Comparison of ENCODE assay signal across 19 cellular contexts in genomic region chr13:29785978-29786377, GRCh38.
"Had no signal": no experiment of that assay in that cellular context is flagged by ENCODE, and none has a peak within 500 bp of the region (broad histone marks: within the 10 kb centered on the region; RNA-seq: fewer than 3 reads in every experiment).

No MANE protein-coding gene starts in this region.

- H3K4me1 Mint-ChIP-seq: nephron had no signal

- H3K27ac ChIP-seq: ascending aorta, gastrocnemius medialis, heart right ventricle, left ventricle myocardium inferior, tibial nerve had no signal

- H3K9me3 Mint-ChIP-seq: activated CD4-positive, alpha-beta T cell treated with anti-CD3 and anti-CD28 coated beads, Interleukin-2, amount 10 ng/mL, durations not matched to agents 24 days and 14 days; nephron; T-helper 2 cell treated with Interferon-gamma antibody and Interleukin-4, amounts not matched to agents 5 μg/mL and 100 μg/mL, for 36 hours had no signal

- H3K4me3 Mint-ChIP-seq: activated CD4-positive, alpha-beta T cell treated with anti-CD3 and anti-CD28 coated beads, Interleukin-2, amount 10 ng/mL, durations not matched to agents 24 days and 14 days; nephron; T-helper 2 cell treated with Interferon-gamma antibody and Interleukin-4, amounts not matched to agents 5 μg/mL and 100 μg/mL, for 36 hours had no signal

- DNase-seq: activated CD4-positive, alpha-beta T cell treated with anti-CD3 and anti-CD28 coated beads, Interleukin-2, amount 10 ng/mL, durations not matched to agents 24 days and 14 days; activated CD4-positive, CD25-positive, alpha-beta regulatory T cell; activated CD8-positive, alpha-beta memory T cell treated with anti-CD3 and anti-CD28 coated beads for 24 hours; activated naive CD4-positive, alpha-beta T cell; dorsolateral prefrontal cortex; erythroblast; gastrocnemius medialis; heart right ventricle; left ventricle myocardium inferior; mesenchymal stem cell; nucleus accumbens; right cardiac atrium; stimulated activated CD4-positive, alpha-beta T cell treated with anti-CD3 and anti-CD28 coated beads, Interleukin-4, amount 100 ng/mL, for 24 hours; stimulated activated naive CD4-positive, alpha-beta T cell had no signal

- H3K27me3 Mint-ChIP-seq: activated CD4-positive, alpha-beta T cell treated with anti-CD3 and anti-CD28 coated beads, Interleukin-2, amount 10 ng/mL, durations not matched to agents 24 days and 14 days; progenitor cell of endocrine pancreas had no signal

- H3K27ac Mint-ChIP-seq: activated CD4-positive, alpha-beta T cell treated with anti-CD3 and anti-CD28 coated beads, Interleukin-2, amount 10 ng/mL, durations not matched to agents 24 days and 14 days; nephron; progenitor cell of endocrine pancreas; T-helper 2 cell treated with Interferon-gamma antibody and Interleukin-4, amounts not matched to agents 5 μg/mL and 100 μg/mL, for 36 hours had no signal

- H3K4me3 ChIP-seq: ascending aorta, dorsolateral prefrontal cortex, gastrocnemius medialis, heart right ventricle, left ventricle myocardium inferior, tibial nerve had no signal

- H3K9me3 ChIP-seq: ascending aorta, gastrocnemius medialis, heart right ventricle, left ventricle myocardium inferior, tibial nerve had no signal

- H3K27me3 ChIP-seq: ascending aorta, dorsolateral prefrontal cortex, gastrocnemius medialis, heart right ventricle, tibial nerve had no signal

- ATAC-seq: gastrocnemius medialis, heart right ventricle, right cardiac atrium had no signal

- H3K36me3 ChIP-seq: ascending aorta, gastrocnemius medialis, heart right ventricle, left ventricle myocardium inferior, tibial nerve had no signal
